22 cellular contexts compared by ENCODE assay signal in genomic region chr15:58074452-58074851, GRCh38. TPM values are rescaled to one million over a fixed set of nuclear protein-coding genes. Genes with fewer than 3 reads are reported as not detected.
DNase-seq lines count a peak whose midpoint lies in the region; ATAC-seq, FAIRE-seq and TF ChIP-seq lines count a peak whose summit lies in the region.
"Had no signal": no experiment of that assay in that cellular context is flagged by ENCODE, and none has a peak within 500 bp of the region (broad histone marks: within the 10 kb centered on the region; RNA-seq: fewer than 3 reads in every experiment).

No MANE protein-coding gene starts in this region.

- H3K9me2 ChIP-seq in GM23338 (ENCODE audit: insufficient read depth): no peaks in the 10 kb centered on the region

- no TSS peak for BruUV-seq in endothelial cell of umbilical vein (replicated peaks; lab: Mats Ljungman, UMichigan)

- H3K27me3 Mint-ChIP-seq in GM23338 (ENCODE audit: insufficient read depth, low read depth, poor library complexity): no peaks in the 10 kb centered on the region

- no peak for ATAC-seq in GM23338
- no peak for ATAC-seq in left ventricle myocardium superior
- ATAC-seq in HG02981 (IDR thresholded peaks at IDR 0.05; ENCODE audit: unreplicated experiment): no peak

- TF ChIP-seq POLR2A in endothelial cell of umbilical vein (IDR thresholded peaks at IDR 0.05; ENCODE audit: low read depth, low read length): no peak

- no peaks in the 10 kb centered on the region for H3F3A ChIP-seq in GM23338 (replicated peaks; ENCODE audit: low read depth)

- H3K9me3 Mint-ChIP-seq in GM23338: no peaks in the 10 kb centered on the region

- no peaks in the 10 kb centered on the region for H3K9me1 ChIP-seq in endothelial cell of umbilical vein (replicated peaks; ENCODE audit: control insufficient read depth, extremely low read depth, insufficient read depth, low read length)

- intact Hi-C loops in endothelial cell of umbilical vein (cut with micrococcal nuclease) (no loop called here), left ventricle myocardium superior (cut with micrococcal nuclease) (loop anchor here (5.0 kb wide), 1 partner anchor 317 kb away; no protein-coding TSS in a partner anchor)

- H2AFZ ChIP-seq in GM23338 (peak overlapping the region; percentile 39), endothelial cell of umbilical vein (ENCODE audit: low read depth, low read length) (peak overlapping the region; percentile 40)

- H3K4me2 ChIP-seq in GM23338 (no peak overlapping the region), endothelial cell of umbilical vein (ENCODE audit: insufficient read depth, low read length) (no peak overlapping the region)

- H3K9me3 ChIP-seq in endothelial cell of umbilical vein (replicated peaks; ENCODE audit: control insufficient read depth, insufficient read depth, low read length): no peaks in the 10 kb centered on the region
- H3K9me3 ChIP-seq: SJSA1 had no signal

- CTCF ChIA-PET in endothelial cell of umbilical vein (lab: Charles Lee): interaction anchor here (0.8 to 1.7 kb wide), 2 partner anchors 110 to 323 kb away, joined by 3 to 8 read pairs; no protein-coding TSS in a partner anchor

- POLR2A ChIA-PET in endothelial cell of umbilical vein (lab: Charles Lee): no interaction called here

- dilution Hi-C loops in endothelial cell of umbilical vein (cut with MboI; ENCODE audit: extremely low pct_ligation_motif_present, low sequenced_read_pairs): loop anchor here (25.0 kb wide), 1 partner anchor 212 kb away; no protein-coding TSS in a partner anchor

- H3K4me1 ChIP-seq in GM23338 (ENCODE audit: insufficient read depth): no peaks in the 10 kb centered on the region
- peaks cover 3% of the 10 kb centered on the region for H3K4me1 ChIP-seq in endothelial cell of umbilical vein (ENCODE audit: control insufficient read depth, extremely low read depth, insufficient read depth, low read length)
- H3K4me1 ChIP-seq: SJSA1 had no signal

- H3K27ac Mint-ChIP-seq in GM23338: no peak overlapping the region

- no peak overlapping the region for H3K4me3 Mint-ChIP-seq in GM23338

- peaks cover 10% of the 10 kb centered on the region for H3K4me1 Mint-ChIP-seq in GM23338

- TF ChIP-seq CTCF in GM23338 (conservative IDR thresholded peaks at IDR 0.05; ENCODE audit: low read depth in 2 of 2) (no peak), endothelial cell of umbilical vein (IDR thresholded peaks at IDR 0.05; ENCODE audit: extremely low read depth in 1 of 2, insufficient read depth in 1 of 2, low read depth in 1 of 2, low read length in 2 of 2) (no peak)

- H3K27me3 ChIP-seq in GM23338 (ENCODE audit: insufficient read depth): peaks cover 8% of the 10 kb centered on the region; the same call in 1 of the 2 replicates
- H3K27me3 ChIP-seq in endothelial cell of umbilical vein (ENCODE audit: control insufficient read depth in 2 of 2, insufficient read depth in 2 of 2, low read length in 2 of 2): no peaks in the 10 kb centered on the region

- H3K36me3 Mint-ChIP-seq in GM23338 (ENCODE audit: low read depth): no peaks in the 10 kb centered on the region

- H3K36me3 ChIP-seq in GM23338 (ENCODE audit: insufficient read depth): no peaks in the 10 kb centered on the region
- H3K36me3 ChIP-seq in endothelial cell of umbilical vein (ENCODE audit: control insufficient read depth in 2 of 2, extremely low read depth in 1 of 2, insufficient read depth in 2 of 2, low read length in 2 of 2): no peaks in the 10 kb centered on the region
- H3K36me3 ChIP-seq: SJSA1 had no signal

- H3K27ac ChIP-seq in GM23338 (ENCODE audit: low read depth): no peak overlapping the region
- no peak overlapping the region for H3K27ac ChIP-seq in endothelial cell of umbilical vein (ENCODE audit: insufficient read depth, low read depth, low read length)
- H3K27ac ChIP-seq: SJSA1 had no signal

- DNase-seq in NCI-H1417 (lab: John Stamatoyannopoulos, UW) (peak in 2 of 3 experiments; percentile 17 to 63), NCI-H1417 treated with DMSO at 0.1 percent for 48 hours (lab: John Stamatoyannopoulos, UW) (no peak), GM23338 (ENCODE audit: low spot score) (peak; percentile 28), NCI-H69 (lab: John Stamatoyannopoulos, UW) (peak; percentile 12), endothelial cell of umbilical vein (ENCODE audit: low read depth, low spot score) (no peak), left ventricle myocardium superior (no peak)
- DNase-seq: Calu3; KBM-7; MV-4-11; NCI-H1930; NCI-H774; NK-92 treated with Interleukin-12 subunit alpha and Interleukin-12 subunit beta, amount 100 ng/mL, for 24 hours; Right ventricle myocardium superior; RPMI8226; T-helper 2 cell had no signal

- no peak overlapping the region for H3K4me3 ChIP-seq in GM23338
- no peak overlapping the region for H3K4me3 ChIP-seq in endothelial cell of umbilical vein (replicated peaks in 1 of 3; ENCODE audit: insufficient read depth in 1 of 3, low read depth in 1 of 3, low read length in 3 of 3)
- H3K4me3 ChIP-seq: SJSA1 had no signal

- H4K20me1 ChIP-seq in GM23338 (replicated peaks; ENCODE audit: insufficient read depth) (no peaks in the 10 kb centered on the region), endothelial cell of umbilical vein (replicated peaks; ENCODE audit: control insufficient read depth, extremely low read depth, insufficient read depth, low read length) (no peaks in the 10 kb centered on the region)

- FAIRE-seq in endothelial cell of umbilical vein (lab: Jason Lieb, UNC): no peak
- FAIRE-seq: GM19239, H54, HTR-8/SVneo had no signal

- no peak overlapping the region for H3K9ac ChIP-seq in endothelial cell of umbilical vein (replicated peaks; ENCODE audit: extremely low read depth, insufficient read depth, low read length)

- H3K79me2 ChIP-seq in GM23338 (replicated peaks; ENCODE audit: insufficient read depth): no peaks in the 10 kb centered on the region
- H3K79me2 ChIP-seq in endothelial cell of umbilical vein (ENCODE audit: control insufficient read depth, insufficient read depth, low read length): no peaks in the 10 kb centered on the region

TF ChIP-seq in GM23338, 12 proteins besides CTCF, POLR2A, EP300 and RAD21 (continues in another document):
- no peak for TF ChIP-seq NANOG (IDR thresholded peaks at IDR 0.05; ENCODE audit: borderline replicate concordance)

TF ChIP-seq in endothelial cell of umbilical vein, 7 proteins besides CTCF, POLR2A, EP300 and RAD21:
- TF ChIP-seq JUN (IDR thresholded peaks at IDR 0.05; ENCODE audit: borderline replicate concordance, insufficient read depth, insufficient read length, low read depth) (no peak), EZH2 (IDR thresholded peaks at IDR 0.05; ENCODE audit: borderline replicate concordance, low read depth, low read length, severe bottlenecking) (no peak), FOS (IDR thresholded peaks at IDR 0.05; ENCODE audit: borderline replicate concordance, insufficient read depth, low read length) (no peak), MAX (IDR thresholded peaks at IDR 0.05; ENCODE audit: insufficient read depth, insufficient read length) (no peak), GATA2 (IDR thresholded peaks at IDR 0.05; ENCODE audit: insufficient read depth, insufficient read length, low read depth, low read length) (no peak), POLR2AphosphoS5 (IDR thresholded peaks at IDR 0.05; ENCODE audit: insufficient read depth, low read depth, low read length) (no peak), MYC (IDR thresholded peaks at IDR 0.05; ENCODE audit: low read depth, low read length) (no peak)

RNA-seq across cellular contexts. Expression of gene ALDH1A2, which starts 8.9 kb away (rescaled TPM):
- total RNA-seq in GM23338 (2014; rRNA removed; shearing (Covaris generic)): 0.80 TPM in 1 of 2 replicates, not detected in the other
- not detected in 2 replicates for polyA plus RNA-seq in GM23338 (2016; fragmentation: Nextera tagmentation; extraction: Ambion mirVana)
- total RNA-seq in endothelial cell of umbilical vein: 11.7 and 34.9 TPM in 2 replicates
- 14.8 and 16.3 TPM in 2 replicates for polyA plus RNA-seq in endothelial cell of umbilical vein
- 16.9 and 19.0 TPM in 2 replicates for polyA plus RNA-seq in endothelial cell of umbilical vein (2011; cell fraction: cytosol; rRNA removed)
- polyA plus RNA-seq in endothelial cell of umbilical vein (2011; cell fraction: nucleus; rRNA removed): 20.0 and 21.5 TPM in 2 replicates
- 7.6 and 27.2 TPM in 2 replicates for polyA plus RNA-seq in endothelial cell of umbilical vein (2012)
- 26.4 and 32.6 TPM in 2 replicates for polyA minus RNA-seq in endothelial cell of umbilical vein
- polyA minus RNA-seq in endothelial cell of umbilical vein (2011; cell fraction: cytosol; rRNA and poly(A)+ RNA removed): not detected
- polyA minus RNA-seq in endothelial cell of umbilical vein (2011; cell fraction: nucleus; rRNA and poly(A)+ RNA removed): 18.4 and 19.8 TPM in 2 replicates
- total RNA-seq in left ventricle myocardium superior: 10.4 TPM
- total RNA-seq: A172, NCI-H460, SJSA1 had no signal

Comparison
In these comparisons a context has a peak if more than half of its experiments do, and no peak if none do; other contexts are left out.
1. DNase-seq: peak in NCI-H1417 (2 of 3), GM23338 (single experiment) and NCI-H69 (single experiment); none in NCI-H1417 treated with DMSO at 0.1 percent for 48 hours (single experiment), endothelial cell of umbilical vein (single experiment) and left ventricle myocardium superior (single experiment).